ENCODE assay signal across 9 cellular contexts in genomic region chr1:109931189-109931672, GRCh38. TPM values are rescaled to one million over a fixed set of nuclear protein-coding genes. Genes with fewer than 3 reads are reported as not detected.
A peak's percentile ranks its signal among the peaks of the same experiment; 100 is the strongest.
DNase-seq lines count a peak whose midpoint lies in the region; ATAC-seq and TF ChIP-seq lines count a peak whose summit lies in the region.
"Had no signal": no experiment of that assay in that cellular context is flagged by ENCODE, and none has a peak within 500 bp of the region (broad histone marks: within the 10 kb centered on the region; RNA-seq: fewer than 3 reads in every experiment).

No MANE protein-coding gene starts in this region.

- H3K36me3 Mint-ChIP-seq in activated CD8-positive, alpha-beta memory T cell treated with anti-CD3 and anti-CD28 coated beads, Interleukin-2, amount 10 ng/mL, durations not matched to agents 7 days and 5 days = peaks cover 21% of the 10 kb centered on the region

- CTCF ChIA-PET in activated CD8-positive, alpha-beta memory T cell treated with anti-CD3 and anti-CD28 coated beads, Interleukin-2, amount 10 ng/mL, durations not matched to agents 7 days and 5 days (lab: Charles Lee) = interaction anchor here (0.8 to 2.8 kb wide), 5 partner anchors 8 to 382 kb away, joined by 3 to 10 read pairs (median 3); partner anchors contain the start of gene AHCYL1

- in situ Hi-C loops in GM13976 (cut with MboI; ENCODE audit: low sequenced_read_pairs, unreplicated experiment) = no loop called here

- WGBS in lung, 2 donors = 33 to 58% methylated on average over 8 of the region's 8 CpGs

- H3K9me3 Mint-ChIP-seq in activated CD8-positive, alpha-beta memory T cell treated with anti-CD3 and anti-CD28 coated beads, Interleukin-2, amount 10 ng/mL, durations not matched to agents 7 days and 5 days (ENCODE audit: low read depth) = no peaks in the 10 kb centered on the region

- H3K4me3 ChIP-seq in lung (no peak overlapping the region), upper lobe of right lung (no peak overlapping the region)
- H3K4me3 ChIP-seq: BLaER1 treated with 17β-estradiol and CSF1 and Interleukin-3, amounts not matched to agents 10 nM and 100 nM had no signal

- H3K36me3 ChIP-seq in lung (ENCODE audit: control insufficient read depth in 2 of 2, insufficient read depth in 2 of 2, low read length in 2 of 2) = peaks cover 0 to 27% of the 10 kb centered on the region in 2 donors
- H3K36me3 ChIP-seq in upper lobe of right lung = peaks cover 31% of the 10 kb centered on the region

- H3K27me3 ChIP-seq in lung (ENCODE audit: control insufficient read depth, insufficient read depth) (no peaks in the 10 kb centered on the region), upper lobe of right lung (no peaks in the 10 kb centered on the region)
- H3K27me3 ChIP-seq: BLaER1 treated with 17β-estradiol and CSF1 and Interleukin-3, amounts not matched to agents 10 nM and 100 nM had no signal

- no peak overlapping the region for H3K4me3 Mint-ChIP-seq in activated CD8-positive, alpha-beta memory T cell treated with anti-CD3 and anti-CD28 coated beads, Interleukin-2, amount 10 ng/mL, durations not matched to agents 7 days and 5 days

- peaks cover 24% of the 10 kb centered on the region for H3K4me1 Mint-ChIP-seq in activated CD8-positive, alpha-beta memory T cell treated with anti-CD3 and anti-CD28 coated beads, Interleukin-2, amount 10 ng/mL, durations not matched to agents 7 days and 5 days

- no peak overlapping the region for H3K27ac Mint-ChIP-seq in activated CD8-positive, alpha-beta memory T cell treated with anti-CD3 and anti-CD28 coated beads, Interleukin-2, amount 10 ng/mL, durations not matched to agents 7 days and 5 days

- DNase-seq in activated CD8-positive, alpha-beta memory T cell treated with anti-CD3 and anti-CD28 coated beads, Interleukin-2, amount 10 ng/mL, durations not matched to agents 7 days and 5 days = peak; percentile 33
- no peak for DNase-seq in activated CD8-positive, alpha-beta memory T cell treated with anti-CD3 and anti-CD28 coated beads, Interleukin-2, amount 50 U/mL, for 48 hours
- DNase-seq in ecto neural progenitor cell (ENCODE audit: low spot score) = peak; percentile 94
- peak; percentile 78 for DNase-seq in lung (ENCODE audit: low spot score)
- DNase-seq in upper lobe of right lung = peak; percentile 86
- no peak for DNase-seq in NCI-H1105 (lab: John Stamatoyannopoulos, UW)
- no peak for DNase-seq in GM13976 (ENCODE audit: low spot score)

- no peaks in the 10 kb centered on the region for H3K9me3 ChIP-seq in lung (ENCODE audit: control insufficient read depth in 2 of 2, insufficient read depth in 1 of 2, low read length in 1 of 2)
- H3K9me3 ChIP-seq in upper lobe of right lung = no peaks in the 10 kb centered on the region

- TF ChIP-seq CTCF in lung (IDR thresholded peaks at IDR 0.05; ENCODE audit: control extremely low read depth, extremely low read depth) (no peak), upper lobe of right lung (IDR thresholded peaks at IDR 0.05) (no peak), GM13976 (IDR thresholded peaks at IDR 0.05; ENCODE audit: borderline replicate concordance, control extremely low read depth, extremely low read depth, insufficient read depth, missing control alignments) (no peak)

- H3K27ac ChIP-seq in lung (ENCODE audit: low read depth in 1 of 2, low read length in 1 of 2) = peak overlapping the region in 1 of 2 donors; percentile 61
- peak overlapping the region; percentile 31 for H3K27ac ChIP-seq in upper lobe of right lung
- H3K27ac ChIP-seq: BLaER1 treated with 17β-estradiol and CSF1 and Interleukin-3, amounts not matched to agents 10 nM and 100 nM had no signal

- peaks cover 10% of the 10 kb centered on the region for H3K27me3 Mint-ChIP-seq in activated CD8-positive, alpha-beta memory T cell treated with anti-CD3 and anti-CD28 coated beads, Interleukin-2, amount 10 ng/mL, durations not matched to agents 7 days and 5 days

- H3K4me1 ChIP-seq in lung (ENCODE audit: control insufficient read depth in 2 of 2, insufficient read depth in 2 of 2, low read length in 2 of 2) = peaks cover 7 to 38% of the 10 kb centered on the region in 2 donors
- peaks cover 59% of the 10 kb centered on the region for H3K4me1 ChIP-seq in upper lobe of right lung

- intact Hi-C loops in upper lobe of right lung (cut with DNase I) = no loop called here

- no peak for ATAC-seq in activated CD8-positive, alpha-beta memory T cell treated with anti-CD3 and anti-CD28 coated beads, Interleukin-2, amount 10 ng/mL, durations not matched to agents 7 days and 5 days
- peak; percentile 63 for ATAC-seq in lung (ENCODE audit: insufficient read depth, low FRiP score)
- ATAC-seq in upper lobe of right lung = peak; percentile 85
- no peak for ATAC-seq in GM19397 (IDR thresholded peaks at IDR 0.05; ENCODE audit: unreplicated experiment)

RNA-seq across cellular contexts. Expression of gene CSF1, which starts 20.6 kb away (rescaled TPM):
- 100 to 1,000 TPM in 1 of 2 experiments, 10 to 100 TPM in 1; 77.6 to 143 TPM for total RNA-seq in activated CD8-positive, alpha-beta memory T cell treated with anti-CD3 and anti-CD28 coated beads, Interleukin-2, amount 10 ng/mL, durations not matched to agents 7 days and 5 days
- total RNA-seq in lung (10 to 100 TPM; 24.7 to 65.3 TPM), upper lobe of right lung (79.8 TPM)
- 10 to 100 TPM; 13.5 to 32.2 TPM for polyA plus RNA-seq in lung

RNA-seq across cellular contexts. Expression of gene AHCYL1, which starts 53.3 kb away (rescaled TPM):
- 10 to 100 TPM; 67.6 to 70.0 TPM for total RNA-seq in activated CD8-positive, alpha-beta memory T cell treated with anti-CD3 and anti-CD28 coated beads, Interleukin-2, amount 10 ng/mL, durations not matched to agents 7 days and 5 days
- 10 to 100 TPM; 65.8 to 77.7 TPM for total RNA-seq in lung
- polyA plus RNA-seq in lung = 10 to 100 TPM; 44.4 to 46.8 TPM
- total RNA-seq in upper lobe of right lung = 91.7 TPM

Comparison
In these comparisons a context has a peak if more than half of its experiments do, and no peak if none do; other contexts are left out.
1. DNase-seq: peak in activated CD8-positive, alpha-beta memory T cell treated with anti-CD3 and anti-CD28 coated beads, Interleukin-2, amount 10 ng/mL, durations not matched to agents 7 days and 5 days (single experiment), ecto neural progenitor cell (single experiment), lung (single experiment) and upper lobe of right lung (single experiment); none in activated CD8-positive, alpha-beta memory T cell treated with anti-CD3 and anti-CD28 coated beads, Interleukin-2, amount 50 U/mL, for 48 hours (single experiment), NCI-H1105 (single experiment) and GM13976 (single experiment).
2. ATAC-seq: peak in lung (single experiment) and upper lobe of right lung (single experiment); none in activated CD8-positive, alpha-beta memory T cell treated with anti-CD3 and anti-CD28 coated beads, Interleukin-2, amount 10 ng/mL, durations not matched to agents 7 days and 5 days (single experiment) and GM19397 (single experiment).